In the genomic region with DNA sequence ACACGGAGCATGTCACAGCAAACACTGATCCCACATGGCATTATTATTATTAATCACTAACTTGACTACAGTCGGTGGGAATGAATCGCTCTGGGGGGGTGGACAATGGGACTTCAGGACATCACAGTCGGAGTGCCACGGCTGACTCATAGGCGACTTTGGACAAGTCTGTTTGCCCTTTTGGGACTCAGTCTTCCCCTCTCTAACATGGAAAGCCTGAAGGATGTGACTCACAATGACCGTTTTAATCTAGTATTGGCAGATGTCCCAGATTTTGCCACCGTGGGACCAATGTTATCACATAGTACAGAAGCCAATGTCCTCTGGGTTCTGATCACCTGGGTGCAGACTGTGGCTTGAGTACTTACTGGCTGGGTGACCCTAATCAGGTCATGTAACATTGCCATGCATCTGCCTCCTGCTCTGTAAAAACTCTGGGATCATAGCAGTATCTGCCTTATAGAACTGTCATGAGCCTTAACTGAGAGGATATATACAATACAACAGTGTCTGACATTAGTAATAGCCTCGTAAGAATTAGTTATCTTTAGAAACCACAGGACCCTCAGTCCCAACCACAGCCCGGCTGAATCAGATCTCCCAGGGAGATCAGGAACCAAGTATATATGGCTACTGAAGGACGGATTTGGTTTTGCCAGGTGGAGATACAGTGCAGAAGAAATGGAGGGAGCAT, we compare ENCODE assay signal across 16 cellular contexts.
DNase-seq lines count a peak whose midpoint lies in the region; ATAC-seq, FAIRE-seq and TF ChIP-seq lines count a peak whose summit lies in the region.
"Had no signal": no experiment of that assay in that cellular context is flagged by ENCODE, and none has a peak within 500 bp of the region (broad histone marks: within the 10 kb centered on the region; RNA-seq: fewer than 3 reads in every experiment).

No MANE protein-coding gene starts in this region.

- ATAC-seq in Panc1 = peak; percentile 84
- no peak for ATAC-seq in natural killer cell treated with Interleukin-12 subunit alpha and Interleukin-12 subunit beta and Interleukin-15 and Interleukin-18, amount 100 ng/mL, for 72 hours
- ATAC-seq: activated CD8-positive, alpha-beta T cell treated with anti-CD3 and anti-CD28 coated beads for 36 hours; naive thymus-derived CD4-positive, alpha-beta T cell had no signal

- H3K27me3 ChIP-seq in Panc1 (ENCODE audit: control insufficient read depth, insufficient read depth, low read length) (no peaks in the 10 kb centered on the region), bronchial epithelial cell (ENCODE audit: control insufficient read depth, insufficient read depth, low read length) (no peaks in the 10 kb centered on the region), uterus (no peaks in the 10 kb centered on the region)
- H3K27me3 ChIP-seq: colonic mucosa, tibial nerve had no signal

- in situ Hi-C loops in Panc1 (cut with HindIII; ENCODE audit: low pct_unique_long_range_greater_than_20kb, low sequenced_read_pairs) = no loop called here

- DNase-seq in NCI-H748 (lab: John Stamatoyannopoulos, UW; ENCODE audit: unreplicated experiment) = peak; percentile 31
- DNase-seq in NCI-H748 treated with DMSO at 0.1 percent for 48 hours (lab: John Stamatoyannopoulos, UW) = no peak
- peak; percentile 51 for DNase-seq in Panc1 (ENCODE audit: low read depth, low spot score)
- peak; percentile 91 for DNase-seq in bronchial epithelial cell (ENCODE audit: low read depth)
- DNase-seq in stromal cell of bone marrow (ENCODE audit: low read depth) = peak; percentile 6
- DNase-seq in uterus = no peak
- no peak for DNase-seq in natural killer cell treated with Interleukin-12 subunit alpha and Interleukin-12 subunit beta and Interleukin-15 and Interleukin-18, amount 100 ng/mL, for 72 hours (ENCODE audit: low spot score)
- DNase-seq in activated naive CD4-positive, alpha-beta T cell treated with Interleukin-2 at 50 U/mL for 16 hours = no peak
- DNase-seq: activated CD8-positive, alpha-beta T cell treated with anti-CD3 and anti-CD28 coated beads for 36 hours; colonic mucosa; DMS79; IMR-90; naive thymus-derived CD4-positive, alpha-beta T cell; NCI-H2081 treated with DMSO at 0.1 percent for 48 hours had no signal

- no peaks in the 10 kb centered on the region for H3K4me1 ChIP-seq in Panc1 (ENCODE audit: control insufficient read depth, insufficient read depth, low read length)
- H3K4me1 ChIP-seq in uterus = no peaks in the 10 kb centered on the region
- H3K4me1 ChIP-seq: colonic mucosa had no signal

- POLR2A ChIA-PET in Panc1 (lab: Charles Lee) = no interaction called here

- no peaks in the 10 kb centered on the region for H3K36me3 Mint-ChIP-seq in natural killer cell treated with Interleukin-12 subunit alpha and Interleukin-12 subunit beta and Interleukin-15 and Interleukin-18, amount 100 ng/mL, for 72 hours
- H3K36me3 Mint-ChIP-seq: activated naive CD4-positive, alpha-beta T cell treated with anti-CD3 and anti-CD28 coated beads, Interleukin-2, amount 50 U/mL, for 24 hours; naive thymus-derived CD4-positive, alpha-beta T cell had no signal

- no peaks in the 10 kb centered on the region for H3K9me3 Mint-ChIP-seq in natural killer cell treated with Interleukin-12 subunit alpha and Interleukin-12 subunit beta and Interleukin-15 and Interleukin-18, amount 100 ng/mL, for 72 hours
- H3K9me3 Mint-ChIP-seq: activated CD8-positive, alpha-beta T cell treated with anti-CD3 and anti-CD28 coated beads for 36 hours; activated naive CD4-positive, alpha-beta T cell treated with anti-CD3 and anti-CD28 coated beads, Interleukin-2, amount 50 U/mL, for 24 hours had no signal

- no peak overlapping the region for H3K4me3 ChIP-seq in Panc1 (ENCODE audit: low read depth in 2 of 2, low read length in 2 of 2)
- H3K4me3 ChIP-seq in bronchial epithelial cell (ENCODE audit: low read depth, low read length) = no peak overlapping the region
- H3K4me3 ChIP-seq in uterus = no peak overlapping the region
- H3K4me3 ChIP-seq: colonic mucosa, tibial nerve had no signal

- H3K27ac Mint-ChIP-seq in natural killer cell treated with Interleukin-12 subunit alpha and Interleukin-12 subunit beta and Interleukin-15 and Interleukin-18, amount 100 ng/mL, for 72 hours = no peak overlapping the region
- H3K27ac Mint-ChIP-seq: activated CD8-positive, alpha-beta T cell treated with anti-CD3 and anti-CD28 coated beads for 36 hours; activated naive CD4-positive, alpha-beta T cell treated with anti-CD3 and anti-CD28 coated beads, Interleukin-2, amount 50 U/mL, for 24 hours had no signal

- H3K9me3 ChIP-seq in Panc1 (ENCODE audit: control insufficient read depth, insufficient read depth, low read depth, low read length) (no peaks in the 10 kb centered on the region), uterus (no peaks in the 10 kb centered on the region)
- H3K9me3 ChIP-seq: colonic mucosa, tibial nerve had no signal

- intact Hi-C loops in Panc1 (cut with micrococcal nuclease; ENCODE audit: unreplicated experiment) = no loop called here
- intact Hi-C loops in uterus (cut with DNase I; ENCODE audit: low total_unique reads) = no loop called here

- TF ChIP-seq POLR2A in uterus (IDR thresholded peaks at IDR 0.05) = no peak

- CTCF ChIA-PET in Panc1 (lab: Charles Lee) = no interaction called here

- H3K27ac ChIP-seq in Panc1 (ENCODE audit: low read length) (no peak overlapping the region), uterus (no peak overlapping the region)
- H3K27ac ChIP-seq: colonic mucosa, tibial nerve had no signal

- no peaks in the 10 kb centered on the region for H3K36me3 ChIP-seq in Panc1 (ENCODE audit: control insufficient read depth, insufficient read depth, low read length)
- no peaks in the 10 kb centered on the region for H3K36me3 ChIP-seq in bronchial epithelial cell (ENCODE audit: control insufficient read depth, insufficient read depth, low read length)
- H3K36me3 ChIP-seq in uterus = no peaks in the 10 kb centered on the region
- H3K36me3 ChIP-seq: colonic mucosa, tibial nerve had no signal

- no peak for TF ChIP-seq CTCF in Panc1 (IDR thresholded peaks at IDR 0.05)
- TF ChIP-seq CTCF in bronchial epithelial cell (IDR thresholded peaks at IDR 0.05; ENCODE audit: insufficient read depth, low read length, severe bottlenecking) = no peak
- no peak for TF ChIP-seq CTCF in uterus (IDR thresholded peaks at IDR 0.05)

- H3K4me1 Mint-ChIP-seq in natural killer cell treated with Interleukin-12 subunit alpha and Interleukin-12 subunit beta and Interleukin-15 and Interleukin-18, amount 100 ng/mL, for 72 hours (ENCODE audit: low read depth in 2 of 2) = no peaks in the 10 kb centered on the region

- FAIRE-seq in bronchial epithelial cell (lab: Jason Lieb, UNC) = no peak

- BruUV-seq in Panc1 (replicated peaks; lab: Mats Ljungman, UMichigan) = no TSS peak

- H3K4me3 Mint-ChIP-seq in natural killer cell treated with Interleukin-12 subunit alpha and Interleukin-12 subunit beta and Interleukin-15 and Interleukin-18, amount 100 ng/mL, for 72 hours = no peak overlapping the region
- H3K4me3 Mint-ChIP-seq: activated CD8-positive, alpha-beta T cell treated with anti-CD3 and anti-CD28 coated beads for 36 hours; activated naive CD4-positive, alpha-beta T cell treated with anti-CD3 and anti-CD28 coated beads, Interleukin-2, amount 50 U/mL, for 24 hours; naive thymus-derived CD4-positive, alpha-beta T cell had no signal

- peaks cover 8 to 12% of the 10 kb centered on the region in 2 donors for H3K27me3 Mint-ChIP-seq in natural killer cell treated with Interleukin-12 subunit alpha and Interleukin-12 subunit beta and Interleukin-15 and Interleukin-18, amount 100 ng/mL, for 72 hours
- H3K27me3 Mint-ChIP-seq: activated CD8-positive, alpha-beta T cell treated with anti-CD3 and anti-CD28 coated beads for 36 hours; activated naive CD4-positive, alpha-beta T cell treated with anti-CD3 and anti-CD28 coated beads, Interleukin-2, amount 50 U/mL, for 24 hours had no signal

Comparison
In these comparisons a context has a peak if more than half of its experiments do, and no peak if none do; other contexts are left out.
1. DNase-seq: peak in NCI-H748 (single experiment), Panc1 (single experiment), bronchial epithelial cell (single experiment) and stromal cell of bone marrow (single experiment); none in NCI-H748 treated with DMSO at 0.1 percent for 48 hours (single experiment), uterus (0 of 2), natural killer cell treated with Interleukin-12 subunit alpha and Interleukin-12 subunit beta and Interleukin-15 and Interleukin-18, amount 100 ng/mL, for 72 hours (single experiment) and activated naive CD4-positive, alpha-beta T cell treated with Interleukin-2 at 50 U/mL for 16 hours (single experiment).